8 cellular contexts compared by ENCODE assay signal in the genomic region with DNA sequence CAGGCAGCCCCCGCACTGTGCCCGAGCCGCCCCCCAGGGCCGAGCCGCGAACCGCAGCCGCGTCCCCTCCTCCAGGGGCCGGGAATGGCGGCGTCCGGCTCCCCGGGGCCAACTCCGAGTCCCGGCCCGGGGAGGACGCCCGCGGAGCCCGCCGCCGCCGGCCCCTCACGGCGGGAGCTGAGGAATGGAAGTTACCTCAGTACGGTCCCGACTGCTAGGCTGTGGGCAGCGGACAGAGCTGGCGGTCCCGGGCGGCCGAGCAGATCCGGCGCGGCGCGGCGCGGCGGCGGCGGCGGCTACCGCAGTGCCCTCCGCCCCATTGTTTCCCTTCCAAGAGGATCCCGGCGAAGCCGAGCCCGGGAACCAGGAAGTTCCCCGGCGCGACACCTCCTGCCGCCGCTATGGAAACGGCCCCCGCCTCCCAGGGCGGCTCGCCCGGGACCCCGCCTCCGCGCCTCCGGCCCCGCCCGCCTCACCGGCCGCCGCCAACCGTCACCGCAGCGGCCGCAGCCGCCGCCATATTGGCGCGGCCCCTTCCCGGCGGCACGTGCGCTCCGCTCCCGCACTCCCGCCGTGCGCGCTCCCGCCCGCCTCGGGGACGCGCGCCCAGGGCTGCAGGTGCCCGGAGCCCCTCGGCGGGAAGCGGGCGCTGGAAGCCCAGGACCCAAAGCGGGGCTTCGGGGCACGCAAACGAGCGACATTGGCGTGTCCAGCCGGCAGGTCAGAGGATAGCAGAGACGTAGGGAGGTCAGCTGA. TPM values are rescaled to one million over a fixed set of nuclear protein-coding genes. Genes with fewer than 3 reads are reported as not detected.
DNase-seq lines count a peak whose midpoint lies in the region; ATAC-seq and TF ChIP-seq lines count a peak whose summit lies in the region.

A gene (minus strand): TSS at position 403 of the 756 bp plus-strand sequence. CDS start 14,016 bp downstream, outside the sequence.

- H3K27me3 ChIP-seq in lung (ENCODE audit: control insufficient read depth, insufficient read depth), result no peaks in the 10 kb centered on the region

- peaks cover 7 to 9% of the 10 kb centered on the region in 2 donors for H3K4me1 ChIP-seq in lung (ENCODE audit: control insufficient read depth in 2 of 2, insufficient read depth in 2 of 2, low read length in 2 of 2)

- peak within 1 kb of the TSS; percentile 92 to 96 for H3K27ac ChIP-seq in lung (ENCODE audit: low read depth in 1 of 2, low read length in 1 of 2)

- peaks cover 2% of the 10 kb centered on the region for H3K9me3 Mint-ChIP-seq in activated CD4-positive, alpha-beta memory T cell treated with anti-CD3 and anti-CD28 coated beads, Interleukin-2, amount 10 ng/mL, durations not matched to agents 7 days and 5 days

- H3K36me3 ChIP-seq in lung (ENCODE audit: control insufficient read depth in 2 of 2, insufficient read depth in 2 of 2, low read length in 2 of 2), result no peaks in the 10 kb centered on the region

- POLR2A ChIA-PET in activated CD4-positive, alpha-beta memory T cell treated with anti-CD3 and anti-CD28 coated beads, Interleukin-2, amount 10 ng/mL, durations not matched to agents 7 days and 5 days (lab: Charles Lee), result interaction anchor here (0.7 to 1.0 kb wide), 3 partner anchors 21 to 81 kb away, joined by 3 to 5 read pairs (median 3); no protein-coding TSS in a partner anchor

- H3K9me3 ChIP-seq in lung (ENCODE audit: control insufficient read depth in 2 of 2, insufficient read depth in 1 of 2, low read length in 1 of 2), result peaks cover 0 to 2% of the 10 kb centered on the region in 2 donors

- H3K4me3 Mint-ChIP-seq in activated CD4-positive, alpha-beta memory T cell treated with anti-CD3 and anti-CD28 coated beads, Interleukin-2, amount 10 ng/mL, durations not matched to agents 7 days and 5 days, result peak within 1 kb of the TSS; percentile 80

- DNase-seq in AG09319 (ENCODE audit: extremely low read depth, low read depth), result peak; percentile 52
- peak; percentile 73 for DNase-seq in NCI-H510A (lab: John Stamatoyannopoulos, UW)
- DNase-seq in activated CD4-positive, alpha-beta memory T cell treated with anti-CD3 and anti-CD28 coated beads, Interleukin-2, amount 10 ng/mL, durations not matched to agents 7 days and 5 days, result peak; percentile 56
- DNase-seq in effector CD8-positive, alpha-beta T cell (lab: John Stamatoyannopoulos, UW), result peak; percentile 54
- DNase-seq in lung (ENCODE audit: low spot score), result peak; percentile 88
- peak in 2 of 3 experiments; percentile 51 to 67 for DNase-seq in stimulated activated CD4-positive, alpha-beta T cell treated with anti-CD3 and anti-CD28 coated beads, TNF-alpha, amount 100 ng/mL, for 24 hours (ENCODE audit: low read depth in 3 of 3)

- CTCF ChIA-PET in activated CD4-positive, alpha-beta memory T cell treated with anti-CD3 and anti-CD28 coated beads, Interleukin-2, amount 10 ng/mL, durations not matched to agents 7 days and 5 days (lab: Charles Lee), result interaction anchor here (1.5 kb wide), 1 partner anchor 146 kb away, joined by 4 read pairs; no protein-coding TSS in a partner anchor

- peaks cover 28% of the 10 kb centered on the region for H3K4me1 Mint-ChIP-seq in activated CD4-positive, alpha-beta memory T cell treated with anti-CD3 and anti-CD28 coated beads, Interleukin-2, amount 10 ng/mL, durations not matched to agents 7 days and 5 days

- peak within 1 kb of the TSS; percentile 29 for H3K27ac Mint-ChIP-seq in activated CD4-positive, alpha-beta memory T cell treated with anti-CD3 and anti-CD28 coated beads, Interleukin-2, amount 10 ng/mL, durations not matched to agents 7 days and 5 days

- H3K27me3 Mint-ChIP-seq in activated CD4-positive, alpha-beta memory T cell treated with anti-CD3 and anti-CD28 coated beads, Interleukin-2, amount 10 ng/mL, durations not matched to agents 7 days and 5 days, result peaks cover 46% of the 10 kb centered on the region

- TF ChIP-seq CTCF in AG09319 (IDR thresholded peaks at IDR 0.05; ENCODE audit: low read depth, low read length) (no peak), lung (IDR thresholded peaks at IDR 0.05; ENCODE audit: control extremely low read depth, extremely low read depth) (no peak)

- H3K36me3 Mint-ChIP-seq in activated CD4-positive, alpha-beta memory T cell treated with anti-CD3 and anti-CD28 coated beads, Interleukin-2, amount 10 ng/mL, durations not matched to agents 7 days and 5 days (ENCODE audit: low read depth), result no peaks in the 10 kb centered on the region

- ATAC-seq in GM18867 (IDR thresholded peaks at IDR 0.05; ENCODE audit: unreplicated experiment) (peak; percentile 66), HG03135 (IDR thresholded peaks at IDR 0.05; ENCODE audit: unreplicated experiment) (peak; percentile 43), lung (ENCODE audit: insufficient read depth, low FRiP score) (peak; percentile 94)

- peak within 1 kb of the TSS; percentile 90 for H3K4me3 ChIP-seq in lung

- 0 to 1% methylated on average over 55 to 106 of the region's 106 CpGs for WGBS in lung, 2 donors

RNA-seq across cellular contexts. Expression of the gene that starts here (rescaled TPM):
- total RNA-seq in activated CD4-positive, alpha-beta memory T cell treated with anti-CD3 and anti-CD28 coated beads, Interleukin-2, amount 10 ng/mL, durations not matched to agents 7 days and 5 days, result under 1 TPM; 0.80 to 0.83 TPM
- 10 to 100 TPM; 18.8 to 41.7 TPM for total RNA-seq in lung
- polyA plus RNA-seq in lung, result 1 to 10 TPM; 5.4 to 8.0 TPM

Comparison
In these comparisons a context has a peak if more than half of its experiments do, and no peak if none do; other contexts are left out.
1. Peak in every context shown above with its lines: DNase-seq, ATAC-seq, H3K4me3 ChIP-seq and H3K27ac ChIP-seq.
2. RNA of the gene that starts here (total RNA-seq): 18.8 to 41.7 TPM in lung; 0.80 to 0.83 TPM in activated CD4-positive, alpha-beta memory T cell treated with anti-CD3 and anti-CD28 coated beads, Interleukin-2, amount 10 ng/mL, durations not matched to agents 7 days and 5 days; every median in the first group is over 10 times any median in the second.
3. Peak in DNase-seq in activated CD4-positive, alpha-beta memory T cell treated with anti-CD3 and anti-CD28 coated beads, Interleukin-2, amount 10 ng/mL, durations not matched to agents 7 days and 5 days; RNA of the gene not detected or under 1 TPM.
4. ATAC-seq: peak in every context shown above with its lines; median percentile 94 in lung; 66 in GM18867; 43 in HG03135.